Comparison of ENCODE assay signal across 12 cellular contexts in genomic region chr14:89858084-89858483, GRCh38.
"Had no signal": no experiment of that assay in that cellular context is flagged by ENCODE, and none has a peak within 500 bp of the region (broad histone marks: within the 10 kb centered on the region; RNA-seq: fewer than 3 reads in every experiment).

No MANE protein-coding gene starts in this region.

- H3K4me1 ChIP-seq: gastroesophageal sphincter, neural progenitor cell had no signal

- H3K36me3 ChIP-seq: gastroesophageal sphincter, left lung, neural progenitor cell, ovary, sigmoid colon had no signal

- H3K27ac ChIP-seq: gastroesophageal sphincter, left lung, neural progenitor cell, ovary, sigmoid colon had no signal

- H3K4me3 ChIP-seq: gastroesophageal sphincter, left lung, neural progenitor cell, ovary, sigmoid colon had no signal

- H3K9me3 ChIP-seq: gastroesophageal sphincter, left lung, ovary, sigmoid colon had no signal

- DNase-seq: activated CD4-positive, alpha-beta T cell treated with anti-CD3 and anti-CD28 coated beads, Interleukin-2, amount 50 U/mL, for 1 hour; activated CD8-positive, alpha-beta memory T cell treated with anti-CD3 and anti-CD28 coated beads for 24 hours; activated naive CD8-positive, alpha-beta T cell treated with anti-CD3 and anti-CD28 coated beads for 36 hours; effector memory CD4-positive, alpha-beta T cell; kidney; left lung; naive B cell; ovary; sigmoid colon had no signal

- H3K27me3 ChIP-seq: gastroesophageal sphincter, left lung, neural progenitor cell, ovary, sigmoid colon had no signal

- ATAC-seq: gastroesophageal sphincter; left lung; stimulated activated effector memory CD8-positive, alpha-beta T cell treated with anti-CD3 and anti-CD28 coated beads, Interleukin-12 subunit alpha, Interleukin-12 subunit beta, amount 100 ng/mL, for 72 hours had no signal
